Comparison of ENCODE assay signal across 8 cellular contexts in the genomic region with DNA sequence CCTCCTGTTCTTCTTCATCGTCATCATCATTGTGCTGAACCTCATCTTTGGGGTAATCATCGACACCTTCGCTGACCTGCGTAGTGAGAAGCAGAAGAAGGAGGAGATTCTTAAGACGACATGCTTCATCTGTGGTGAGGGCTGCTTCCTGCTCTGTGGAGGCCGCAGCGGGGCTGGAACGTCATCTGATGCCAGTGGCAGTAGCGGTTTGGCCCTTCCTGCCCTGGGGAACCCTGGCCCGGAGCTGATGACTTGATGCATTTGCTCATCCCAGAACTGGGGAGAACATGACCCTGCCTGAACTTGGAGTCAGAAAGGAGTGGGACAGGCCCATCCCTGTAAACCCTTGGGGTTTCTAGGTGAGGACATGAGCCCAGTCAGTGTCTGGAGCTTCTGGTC. TPM values are rescaled to one million over a fixed set of nuclear protein-coding genes. Genes with fewer than 3 reads are reported as not detected.
DNase-seq lines count a peak whose midpoint lies in the region; ATAC-seq and TF ChIP-seq lines count a peak whose summit lies in the region.

No MANE protein-coding gene starts in this region.

- H3K27me3 Mint-ChIP-seq in progenitor cell of endocrine pancreas: no peaks in the 10 kb centered on the region

- no peak overlapping the region for H3K4me3 ChIP-seq in right atrium auricular region

- peak; percentile 33 for DNase-seq in activated T-cell treated with anti-CD3 and anti-CD28 coated beads for 1 hour (ENCODE audit: low read depth)
- DNase-seq in right atrium auricular region (ENCODE audit: low spot score): no peak
- DNase-seq in stimulated activated naive CD4-positive, alpha-beta T cell treated with Interleukin-2 at 50 U/mL for 16 hours (lab: John Stamatoyannopoulos, UW): peak; percentile 29
- no peak for DNase-seq in NCI-H82 (lab: John Stamatoyannopoulos, UW)
- DNase-seq in progenitor cell of endocrine pancreas (ENCODE audit: low spot score, unreplicated experiment): no peak

- TF ChIP-seq CTCF in right atrium auricular region (IDR thresholded peaks at IDR 0.05) (no peak), progenitor cell of endocrine pancreas (IDR thresholded peaks at IDR 0.05; ENCODE audit: unreplicated experiment) (no peak)

- H3K4me3 Mint-ChIP-seq in progenitor cell of endocrine pancreas (ENCODE audit: low read depth): no peak overlapping the region

- H3K27ac ChIP-seq in right atrium auricular region: peak overlapping the region; percentile 85 to 87

- H3K9me3 ChIP-seq in right atrium auricular region: no peaks in the 10 kb centered on the region

- peaks cover 10% of the 10 kb centered on the region for H3K4me1 Mint-ChIP-seq in progenitor cell of endocrine pancreas (ENCODE audit: low read depth)

- ATAC-seq in HG03457 (IDR thresholded peaks at IDR 0.05; ENCODE audit: unreplicated experiment) (peak; percentile 40), GM19328 (IDR thresholded peaks at IDR 0.05; ENCODE audit: unreplicated experiment) (no peak), GM21576 (IDR thresholded peaks at IDR 0.05; ENCODE audit: unreplicated experiment) (no peak)

- no peak overlapping the region for H3K27ac Mint-ChIP-seq in progenitor cell of endocrine pancreas

- H3K27me3 ChIP-seq in right atrium auricular region: no peaks in the 10 kb centered on the region

- H3K4me1 ChIP-seq in right atrium auricular region: peaks cover 0 to 76% of the 10 kb centered on the region in 2 donors

- no peaks in the 10 kb centered on the region for H3K9me3 Mint-ChIP-seq in progenitor cell of endocrine pancreas (ENCODE audit: low read depth)

- H3K36me3 ChIP-seq in right atrium auricular region: peaks cover 50% of the 10 kb centered on the region

- H3K36me3 Mint-ChIP-seq in progenitor cell of endocrine pancreas (ENCODE audit: insufficient read depth): peaks cover 9% of the 10 kb centered on the region

RNA-seq across cellular contexts. Expression of gene UQCC2, which starts 18.7 kb away (rescaled TPM):
- total RNA-seq in right atrium auricular region (100 to 1,000 TPM in 1 of 2 donors, 10 to 100 TPM in 1; 69.1 to 143 TPM), progenitor cell of endocrine pancreas (97.2 and 99.4 TPM in 2 replicates)

RNA-seq across cellular contexts. Expression of gene IP6K3, which starts 53.9 kb away (rescaled TPM):
- total RNA-seq in right atrium auricular region: 10 to 100 TPM; 17.3 to 29.9 TPM
- 0.14 and 0.29 TPM in 2 replicates for total RNA-seq in progenitor cell of endocrine pancreas

Comparison
In these comparisons a context has a peak if more than half of its experiments do, and no peak if none do; other contexts are left out.
1. DNase-seq: peak in activated T-cell treated with anti-CD3 and anti-CD28 coated beads for 1 hour (single experiment) and stimulated activated naive CD4-positive, alpha-beta T cell treated with Interleukin-2 at 50 U/mL for 16 hours (single experiment); none in right atrium auricular region (single experiment), NCI-H82 (single experiment) and progenitor cell of endocrine pancreas (single experiment).
2. RNA of gene IP6K3, which starts 53.9 kb away (total RNA-seq): 17.3 to 29.9 TPM in right atrium auricular region; 0.14 to 0.29 TPM in progenitor cell of endocrine pancreas; every median in the first group is over 10 times any median in the second.